In genomic region chr2:43424262-43425207, GRCh38 we compare ENCODE assay signal across 1 cellular context.
A peak's percentile ranks its signal among the peaks of the same experiment; 100 is the strongest.
TF ChIP-seq lines count a peak whose summit lies in the region.

No MANE protein-coding gene starts in this region.

TF ChIP-seq in HepG2, 621 proteins besides CTCF, POLR2A, EP300 and RAD21 (continued from another document and continues in another):
- TF ChIP-seq, protein P1, sequence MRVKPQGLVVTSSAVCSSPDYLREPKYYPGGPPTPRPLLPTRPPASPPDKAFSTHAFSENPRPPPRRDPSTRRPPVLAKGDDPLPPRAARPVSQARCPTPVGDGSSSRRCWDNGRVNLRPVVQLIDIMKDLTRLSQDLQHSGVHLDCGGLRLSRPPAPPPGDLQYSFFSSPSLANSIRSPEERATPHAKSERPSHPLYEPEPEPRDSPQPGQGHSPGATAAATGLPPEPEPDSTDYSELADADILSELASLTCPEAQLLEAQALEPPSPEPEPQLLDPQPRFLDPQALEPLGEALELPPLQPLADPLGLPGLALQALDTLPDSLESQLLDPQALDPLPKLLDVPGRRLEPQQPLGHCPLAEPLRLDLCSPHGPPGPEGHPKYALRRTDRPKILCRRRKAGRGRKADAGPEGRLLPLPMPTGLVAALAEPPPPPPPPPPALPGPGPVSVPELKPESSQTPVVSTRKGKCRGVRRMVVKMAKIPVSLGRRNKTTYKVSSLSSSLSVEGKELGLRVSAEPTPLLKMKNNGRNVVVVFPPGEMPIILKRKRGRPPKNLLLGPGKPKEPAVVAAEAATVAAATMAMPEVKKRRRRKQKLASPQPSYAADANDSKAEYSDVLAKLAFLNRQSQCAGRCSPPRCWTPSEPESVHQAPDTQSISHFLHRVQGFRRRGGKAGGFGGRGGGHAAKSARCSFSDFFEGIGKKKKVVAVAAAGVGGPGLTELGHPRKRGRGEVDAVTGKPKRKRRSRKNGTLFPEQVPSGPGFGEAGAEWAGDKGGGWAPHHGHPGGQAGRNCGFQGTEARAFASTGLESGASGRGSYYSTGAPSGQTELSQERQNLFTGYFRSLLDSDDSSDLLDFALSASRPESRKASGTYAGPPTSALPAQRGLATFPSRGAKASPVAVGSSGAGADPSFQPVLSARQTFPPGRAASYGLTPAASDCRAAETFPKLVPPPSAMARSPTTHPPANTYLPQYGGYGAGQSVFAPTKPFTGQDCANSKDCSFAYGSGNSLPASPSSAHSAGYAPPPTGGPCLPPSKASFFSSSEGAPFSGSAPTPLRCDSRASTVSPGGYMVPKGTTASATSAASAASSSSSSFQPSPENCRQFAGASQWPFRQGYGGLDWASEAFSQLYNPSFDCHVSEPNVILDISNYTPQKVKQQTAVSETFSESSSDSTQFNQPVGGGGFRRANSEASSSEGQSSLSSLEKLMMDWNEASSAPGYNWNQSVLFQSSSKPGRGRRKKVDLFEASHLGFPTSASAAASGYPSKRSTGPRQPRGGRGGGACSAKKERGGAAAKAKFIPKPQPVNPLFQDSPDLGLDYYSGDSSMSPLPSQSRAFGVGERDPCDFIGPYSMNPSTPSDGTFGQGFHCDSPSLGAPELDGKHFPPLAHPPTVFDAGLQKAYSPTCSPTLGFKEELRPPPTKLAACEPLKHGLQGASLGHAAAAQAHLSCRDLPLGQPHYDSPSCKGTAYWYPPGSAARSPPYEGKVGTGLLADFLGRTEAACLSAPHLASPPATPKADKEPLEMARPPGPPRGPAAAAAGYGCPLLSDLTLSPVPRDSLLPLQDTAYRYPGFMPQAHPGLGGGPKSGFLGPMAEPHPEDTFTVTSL (CRISPR knock-in tag; IDR thresholded peaks at IDR 0.05; ENCODE audit: borderline replicate concordance), result peak; percentile 95
- no peak for TF ChIP-seq ZNF687 (CRISPR knock-in tag; IDR thresholded peaks at IDR 0.05)
- no peak for TF ChIP-seq ZSCAN22 (CRISPR knock-in tag; IDR thresholded peaks at IDR 0.05)
- 0 out of 2 replicates have a peak, but pooled peaks have one; percentile 51 for TF ChIP-seq CC2D1A (CRISPR knock-in tag; IDR thresholded peaks at IDR 0.05)
- TF ChIP-seq ZBTB34 (CRISPR knock-in tag; IDR thresholded peaks at IDR 0.05), result no peak
- TF ChIP-seq SAP130 (CRISPR knock-in tag; IDR thresholded peaks at IDR 0.05; ENCODE audit: low read depth), result peak; percentile 65
- TF ChIP-seq ZKSCAN1 (IDR thresholded peaks at IDR 0.05; ENCODE audit: low read length), result no peak
- TF ChIP-seq, protein P2, sequence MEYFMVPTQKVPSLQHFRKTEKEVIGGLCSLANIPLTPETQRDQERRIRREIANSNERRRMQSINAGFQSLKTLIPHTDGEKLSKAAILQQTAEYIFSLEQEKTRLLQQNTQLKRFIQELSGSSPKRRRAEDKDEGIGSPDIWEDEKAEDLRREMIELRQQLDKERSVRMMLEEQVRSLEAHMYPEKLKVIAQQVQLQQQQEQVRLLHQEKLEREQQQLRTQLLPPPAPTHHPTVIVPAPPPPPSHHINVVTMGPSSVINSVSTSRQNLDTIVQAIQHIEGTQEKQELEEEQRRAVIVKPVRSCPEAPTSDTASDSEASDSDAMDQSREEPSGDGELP (IDR thresholded peaks at IDR 0.05; ENCODE audit: borderline replicate concordance, low read depth), result no peak
- no peak; the same call in none of the 2 replicates for TF ChIP-seq NR2F6 (IDR thresholded peaks at IDR 0.05)
- peak; percentile 72 for TF ChIP-seq NR2F6 (CRISPR knock-in tag; IDR thresholded peaks at IDR 0.05)
- no peak for TF ChIP-seq ZNF431 (CRISPR knock-in tag; IDR thresholded peaks at IDR 0.05; ENCODE audit: borderline replicate concordance, low read depth)
- TF ChIP-seq ZBTB7A (CRISPR knock-in tag; IDR thresholded peaks at IDR 0.05), result no peak
- peak; percentile 83; the same call in 1 of the 2 replicates for TF ChIP-seq KDM6A (CRISPR knock-in tag; IDR thresholded peaks at IDR 0.05; ENCODE audit: low read depth)
- TF ChIP-seq TERF1 (CRISPR knock-in tag; IDR thresholded peaks at IDR 0.05), result no peak
- TF ChIP-seq KAT7 (CRISPR knock-in tag; IDR thresholded peaks at IDR 0.05; ENCODE audit: borderline replicate concordance), result peak; percentile 41; the same call in 1 of the 2 replicates
- no peak; the same call in 1 of the 2 replicates for TF ChIP-seq ZNF547 (CRISPR knock-in tag; IDR thresholded peaks at IDR 0.05)
- TF ChIP-seq SP5 (CRISPR knock-in tag; IDR thresholded peaks at IDR 0.05; ENCODE audit: borderline replicate concordance, low read depth), result 0 out of 2 replicates have a peak, but pooled peaks have one; percentile 20
- no peak for TF ChIP-seq CERS6 (CRISPR knock-in tag; IDR thresholded peaks at IDR 0.05)
- TF ChIP-seq TBX2 (CRISPR knock-in tag; IDR thresholded peaks at IDR 0.05; ENCODE audit: borderline replicate concordance), result no peak
- TF ChIP-seq, protein P3, sequence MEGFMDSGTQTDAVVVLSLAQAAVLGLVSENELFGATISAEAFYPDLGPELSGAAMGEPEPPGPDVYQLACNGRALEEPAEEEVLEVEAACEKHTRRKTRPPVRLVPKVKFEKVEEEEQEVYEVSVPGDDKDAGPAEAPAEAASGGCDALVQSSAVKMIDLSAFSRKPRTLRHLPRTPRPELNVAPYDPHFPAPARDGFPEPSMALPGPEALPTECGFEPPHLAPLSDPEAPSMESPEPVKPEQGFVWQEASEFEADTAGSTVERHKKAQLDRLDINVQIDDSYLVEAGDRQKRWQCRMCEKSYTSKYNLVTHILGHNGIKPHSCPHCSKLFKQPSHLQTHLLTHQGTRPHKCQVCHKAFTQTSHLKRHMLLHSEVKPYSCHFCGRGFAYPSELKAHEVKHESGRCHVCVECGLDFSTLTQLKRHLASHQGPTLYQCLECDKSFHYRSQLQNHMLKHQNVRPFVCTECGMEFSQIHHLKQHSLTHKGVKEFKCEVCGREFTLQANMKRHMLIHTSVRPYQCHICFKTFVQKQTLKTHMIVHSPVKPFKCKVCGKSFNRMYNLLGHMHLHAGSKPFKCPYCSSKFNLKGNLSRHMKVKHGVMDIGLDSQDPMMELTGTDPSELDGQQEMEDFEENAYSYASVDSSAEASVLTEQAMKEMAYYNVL (CRISPR knock-in tag; IDR thresholded peaks at IDR 0.05; ENCODE audit: borderline replicate concordance), result peak; percentile 64; the same call in 1 of the 2 replicates
- TF ChIP-seq, protein P4, sequence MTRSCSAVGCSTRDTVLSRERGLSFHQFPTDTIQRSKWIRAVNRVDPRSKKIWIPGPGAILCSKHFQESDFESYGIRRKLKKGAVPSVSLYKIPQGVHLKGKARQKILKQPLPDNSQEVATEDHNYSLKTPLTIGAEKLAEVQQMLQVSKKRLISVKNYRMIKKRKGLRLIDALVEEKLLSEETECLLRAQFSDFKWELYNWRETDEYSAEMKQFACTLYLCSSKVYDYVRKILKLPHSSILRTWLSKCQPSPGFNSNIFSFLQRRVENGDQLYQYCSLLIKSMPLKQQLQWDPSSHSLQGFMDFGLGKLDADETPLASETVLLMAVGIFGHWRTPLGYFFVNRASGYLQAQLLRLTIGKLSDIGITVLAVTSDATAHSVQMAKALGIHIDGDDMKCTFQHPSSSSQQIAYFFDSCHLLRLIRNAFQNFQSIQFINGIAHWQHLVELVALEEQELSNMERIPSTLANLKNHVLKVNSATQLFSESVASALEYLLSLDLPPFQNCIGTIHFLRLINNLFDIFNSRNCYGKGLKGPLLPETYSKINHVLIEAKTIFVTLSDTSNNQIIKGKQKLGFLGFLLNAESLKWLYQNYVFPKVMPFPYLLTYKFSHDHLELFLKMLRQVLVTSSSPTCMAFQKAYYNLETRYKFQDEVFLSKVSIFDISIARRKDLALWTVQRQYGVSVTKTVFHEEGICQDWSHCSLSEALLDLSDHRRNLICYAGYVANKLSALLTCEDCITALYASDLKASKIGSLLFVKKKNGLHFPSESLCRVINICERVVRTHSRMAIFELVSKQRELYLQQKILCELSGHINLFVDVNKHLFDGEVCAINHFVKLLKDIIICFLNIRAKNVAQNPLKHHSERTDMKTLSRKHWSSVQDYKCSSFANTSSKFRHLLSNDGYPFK (CRISPR knock-in tag; IDR thresholded peaks at IDR 0.05; ENCODE audit: borderline replicate concordance), result no peak
- no peak for TF ChIP-seq ZBTB39 (CRISPR knock-in tag; IDR thresholded peaks at IDR 0.05)
- TF ChIP-seq SALL1 (CRISPR knock-in tag; IDR thresholded peaks at IDR 0.05), result peak; percentile 51; the same call in 1 of the 2 replicates
- TF ChIP-seq ZNF354B (CRISPR knock-in tag; IDR thresholded peaks at IDR 0.05), result no peak
- no peak for TF ChIP-seq YEATS2 (CRISPR knock-in tag; IDR thresholded peaks at IDR 0.05; ENCODE audit: borderline replicate concordance)
- TF ChIP-seq ATF7 (IDR thresholded peaks at IDR 0.05), result no peak
- no peak for TF ChIP-seq ATF7 (CRISPR knock-in tag; IDR thresholded peaks at IDR 0.05)
- peak; percentile 48; the same call in 1 of the 2 replicates for TF ChIP-seq TARDBP (CRISPR knock-in tag; IDR thresholded peaks at IDR 0.05)
- no peak for TF ChIP-seq JUN (CRISPR knock-in tag; IDR thresholded peaks at IDR 0.05)
- TF ChIP-seq ELF3 (CRISPR knock-in tag; IDR thresholded peaks at IDR 0.05), result peak; percentile 96
- no peak for TF ChIP-seq CENPX (CRISPR knock-in tag; IDR thresholded peaks at IDR 0.05)
- TF ChIP-seq ZNF3 (CRISPR knock-in tag; IDR thresholded peaks at IDR 0.05), result peak; percentile 75; the same call in 1 of the 2 replicates
- TF ChIP-seq, protein P5, sequence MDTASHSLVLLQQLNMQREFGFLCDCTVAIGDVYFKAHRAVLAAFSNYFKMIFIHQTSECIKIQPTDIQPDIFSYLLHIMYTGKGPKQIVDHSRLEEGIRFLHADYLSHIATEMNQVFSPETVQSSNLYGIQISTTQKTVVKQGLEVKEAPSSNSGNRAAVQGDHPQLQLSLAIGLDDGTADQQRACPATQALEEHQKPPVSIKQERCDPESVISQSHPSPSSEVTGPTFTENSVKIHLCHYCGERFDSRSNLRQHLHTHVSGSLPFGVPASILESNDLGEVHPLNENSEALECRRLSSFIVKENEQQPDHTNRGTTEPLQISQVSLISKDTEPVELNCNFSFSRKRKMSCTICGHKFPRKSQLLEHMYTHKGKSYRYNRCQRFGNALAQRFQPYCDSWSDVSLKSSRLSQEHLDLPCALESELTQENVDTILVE (CRISPR knock-in tag; IDR thresholded peaks at IDR 0.05), result 0 out of 2 replicates have a peak, but pooled peaks have one; percentile 13
- no peak for TF ChIP-seq GTF2F1 (IDR thresholded peaks at IDR 0.05; ENCODE audit: low read length)
- TF ChIP-seq ZNF235 (CRISPR knock-in tag; IDR thresholded peaks at IDR 0.05; ENCODE audit: borderline replicate concordance), result no peak
